ENCODE assay signal across 1 cellular context in the genomic region with DNA sequence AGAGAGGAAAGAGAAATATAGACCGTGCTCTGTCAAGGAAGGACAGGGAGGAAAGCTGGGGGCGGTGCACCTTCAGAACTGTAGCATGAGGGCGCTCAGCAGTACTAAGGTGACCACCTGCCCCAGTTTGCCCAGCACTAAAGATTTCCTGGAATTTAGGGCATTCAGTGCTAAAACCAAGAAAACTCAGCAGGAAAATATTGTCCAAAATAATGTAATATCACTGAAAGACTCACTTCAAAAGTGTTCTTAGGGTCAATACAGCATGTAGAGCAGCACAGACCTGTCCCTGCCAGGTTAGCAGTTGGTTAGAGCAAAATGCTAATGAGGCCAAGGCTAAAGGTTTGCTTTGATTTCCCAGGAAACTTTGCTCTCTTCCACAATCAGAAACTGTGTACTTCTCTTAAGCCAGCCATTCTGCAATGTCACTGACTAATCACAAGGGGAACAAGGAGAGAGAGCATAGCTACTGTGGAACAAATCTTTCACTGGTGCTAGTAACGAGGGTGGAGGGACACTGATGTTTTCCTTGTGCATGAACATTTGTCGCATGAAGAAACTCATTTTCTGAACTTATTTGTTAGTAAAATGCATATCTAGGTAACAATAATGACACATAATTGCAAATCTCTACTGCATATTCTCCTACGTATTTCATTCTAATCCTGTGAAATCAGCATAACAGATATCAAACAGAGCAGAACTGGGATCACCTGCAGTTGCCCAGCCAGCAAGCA.
TF ChIP-seq lines count a peak whose summit lies in the region.

No MANE protein-coding gene starts in this region.

TF ChIP-seq in SK-N-SH, 30 proteins besides CTCF, POLR2A, EP300 and RAD21 (continued from another document):
- TF ChIP-seq, protein P1, sequence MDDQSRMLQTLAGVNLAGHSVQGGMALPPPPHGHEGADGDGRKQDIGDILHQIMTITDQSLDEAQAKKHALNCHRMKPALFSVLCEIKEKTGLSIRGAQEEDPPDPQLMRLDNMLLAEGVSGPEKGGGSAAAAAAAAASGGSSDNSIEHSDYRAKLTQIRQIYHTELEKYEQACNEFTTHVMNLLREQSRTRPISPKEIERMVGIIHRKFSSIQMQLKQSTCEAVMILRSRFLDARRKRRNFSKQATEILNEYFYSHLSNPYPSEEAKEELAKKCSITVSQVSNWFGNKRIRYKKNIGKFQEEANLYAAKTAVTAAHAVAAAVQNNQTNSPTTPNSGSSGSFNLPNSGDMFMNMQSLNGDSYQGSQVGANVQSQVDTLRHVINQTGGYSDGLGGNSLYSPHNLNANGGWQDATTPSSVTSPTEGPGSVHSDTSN (IDR thresholded peaks at IDR 0.05) = no peak
- TF ChIP-seq MXI1 (IDR thresholded peaks at IDR 0.05; ENCODE audit: low read depth, low read length) = no peak
- TF ChIP-seq, protein P2, sequence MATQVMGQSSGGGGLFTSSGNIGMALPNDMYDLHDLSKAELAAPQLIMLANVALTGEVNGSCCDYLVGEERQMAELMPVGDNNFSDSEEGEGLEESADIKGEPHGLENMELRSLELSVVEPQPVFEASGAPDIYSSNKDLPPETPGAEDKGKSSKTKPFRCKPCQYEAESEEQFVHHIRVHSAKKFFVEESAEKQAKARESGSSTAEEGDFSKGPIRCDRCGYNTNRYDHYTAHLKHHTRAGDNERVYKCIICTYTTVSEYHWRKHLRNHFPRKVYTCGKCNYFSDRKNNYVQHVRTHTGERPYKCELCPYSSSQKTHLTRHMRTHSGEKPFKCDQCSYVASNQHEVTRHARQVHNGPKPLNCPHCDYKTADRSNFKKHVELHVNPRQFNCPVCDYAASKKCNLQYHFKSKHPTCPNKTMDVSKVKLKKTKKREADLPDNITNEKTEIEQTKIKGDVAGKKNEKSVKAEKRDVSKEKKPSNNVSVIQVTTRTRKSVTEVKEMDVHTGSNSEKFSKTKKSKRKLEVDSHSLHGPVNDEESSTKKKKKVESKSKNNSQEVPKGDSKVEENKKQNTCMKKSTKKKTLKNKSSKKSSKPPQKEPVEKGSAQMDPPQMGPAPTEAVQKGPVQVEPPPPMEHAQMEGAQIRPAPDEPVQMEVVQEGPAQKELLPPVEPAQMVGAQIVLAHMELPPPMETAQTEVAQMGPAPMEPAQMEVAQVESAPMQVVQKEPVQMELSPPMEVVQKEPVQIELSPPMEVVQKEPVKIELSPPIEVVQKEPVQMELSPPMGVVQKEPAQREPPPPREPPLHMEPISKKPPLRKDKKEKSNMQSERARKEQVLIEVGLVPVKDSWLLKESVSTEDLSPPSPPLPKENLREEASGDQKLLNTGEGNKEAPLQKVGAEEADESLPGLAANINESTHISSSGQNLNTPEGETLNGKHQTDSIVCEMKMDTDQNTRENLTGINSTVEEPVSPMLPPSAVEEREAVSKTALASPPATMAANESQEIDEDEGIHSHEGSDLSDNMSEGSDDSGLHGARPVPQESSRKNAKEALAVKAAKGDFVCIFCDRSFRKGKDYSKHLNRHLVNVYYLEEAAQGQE (IDR thresholded peaks at IDR 0.05; ENCODE audit: low read depth, low read length) = no peak
- TF ChIP-seq EZH2phosphoT487 (IDR thresholded peaks at IDR 0.05; ENCODE audit: borderline replicate concordance, low read depth) = no peak
TF ChIP-seq in SK-N-SH: peak in this region for 0.
